In genomic region chr5:139806726-139807646, GRCh38 we compare ENCODE assay signal across 29 cellular contexts. TPM values are rescaled to one million over a fixed set of nuclear protein-coding genes. Genes with fewer than 3 reads are reported as not detected.
DNase-seq lines count a peak whose midpoint lies in the region; ATAC-seq and TF ChIP-seq lines count a peak whose summit lies in the region.
"Had no signal": no experiment of that assay in that cellular context is flagged by ENCODE, and none has a peak within 500 bp of the region (broad histone marks: within the 10 kb centered on the region; RNA-seq: fewer than 3 reads in every experiment).

No MANE protein-coding gene starts in this region.

- intact Hi-C loops in left ventricle myocardium inferior (cut with micrococcal nuclease): no loop called here
- intact Hi-C loops in upper lobe of right lung (cut with DNase I): no loop called here

- no peak for TF ChIP-seq CTCF in left ventricle myocardium inferior (IDR thresholded peaks at IDR 0.05; ENCODE audit: borderline replicate concordance)
- no peak for TF ChIP-seq CTCF in right atrium auricular region (IDR thresholded peaks at IDR 0.05)
- no peak for TF ChIP-seq CTCF in upper lobe of right lung (IDR thresholded peaks at IDR 0.05)

- peaks cover 59% of the 10 kb centered on the region for H3K27me3 ChIP-seq in left ventricle myocardium inferior (ENCODE audit: low read depth)
- H3K27me3 ChIP-seq in right atrium auricular region: no peaks in the 10 kb centered on the region
- H3K27me3 ChIP-seq in upper lobe of right lung: peaks cover 22% of the 10 kb centered on the region
- H3K27me3 ChIP-seq: colonic mucosa, vagina had no signal

- DNase-seq in left ventricle myocardium inferior (peak; percentile 3), right atrium auricular region (ENCODE audit: low spot score) (no peak), caudate nucleus (lab: John Stamatoyannopoulos, UW) (peak in 47 of 61 donors; percentile 13 to 82 (median 44)), midbrain (lab: John Stamatoyannopoulos, UW) (peak; percentile 69), upper lobe of right lung (peak; percentile 47), NCI-H446 treated with DMSO at 0.1 percent for 48 hours (lab: John Stamatoyannopoulos, UW) (no peak), activated gamma-delta T cell (lab: John Stamatoyannopoulos, UW) (no peak)
- DNase-seq: activated CD4-positive, alpha-beta T cell treated with anti-CD3 and anti-CD28 coated beads for 36 hours; activated CD8-positive, alpha-beta T cell treated with anti-CD3 and anti-CD28 coated beads, Interleukin-2, amount 10 ng/mL, durations not matched to agents 7 days and 5 days; amniotic stem cell; CD8-positive, alpha-beta T cell; colonic mucosa; effector CD8-positive, alpha-beta T cell; EL; MM.1S; naive B cell; NCI-H1105 treated with DMSO at 0.1 percent for 48 hours; NCI-H2029; NCI-H524 treated with DMSO at 0.1 percent for 48 hours; PC-3; SHP77; stimulated activated naive CD4-positive, alpha-beta T cell treated with Interleukin-2 at 50 U/mL for 16 hours; T-helper 9 cell had no signal

- H3K4me3 ChIP-seq in left ventricle myocardium inferior (no peak overlapping the region), right atrium auricular region (no peak overlapping the region), upper lobe of right lung (no peak overlapping the region)
- H3K4me3 ChIP-seq: colonic mucosa, GM12878, vagina had no signal

- H3K27ac ChIP-seq in left ventricle myocardium inferior (replicated peaks): no peak overlapping the region
- H3K27ac ChIP-seq in right atrium auricular region: no peak overlapping the region
- H3K27ac ChIP-seq in caudate nucleus (ENCODE audit: low read depth, low read length): no peak overlapping the region
- no peak overlapping the region for H3K27ac ChIP-seq in upper lobe of right lung
- H3K27ac ChIP-seq: colonic mucosa, KMS-11, vagina, VCaP had no signal

- ATAC-seq in upper lobe of right lung (no peak), GM19324 (IDR thresholded peaks at IDR 0.05; ENCODE audit: low FRiP score, unreplicated experiment) (no peak)
- ATAC-seq: activated CD4-positive, alpha-beta T cell treated with anti-CD3 and anti-CD28 coated beads for 36 hours; activated CD8-positive, alpha-beta T cell treated with anti-CD3 and anti-CD28 coated beads, Interleukin-2, amount 10 ng/mL, durations not matched to agents 7 days and 5 days; CD8-positive, alpha-beta T cell; GM12878; HCT116; PC-3 had no signal

- H3K36me3 ChIP-seq in left ventricle myocardium inferior: no peaks in the 10 kb centered on the region
- H3K36me3 ChIP-seq in right atrium auricular region: no peaks in the 10 kb centered on the region
- H3K36me3 ChIP-seq in upper lobe of right lung: no peaks in the 10 kb centered on the region
- H3K36me3 ChIP-seq: colonic mucosa, vagina had no signal

- no peaks in the 10 kb centered on the region for H3K4me1 ChIP-seq in left ventricle myocardium inferior
- H3K4me1 ChIP-seq in right atrium auricular region: no peaks in the 10 kb centered on the region
- no peaks in the 10 kb centered on the region for H3K4me1 ChIP-seq in upper lobe of right lung
- H3K4me1 ChIP-seq: colonic mucosa, vagina had no signal

- H3K9me3 ChIP-seq in left ventricle myocardium inferior (replicated peaks): no peaks in the 10 kb centered on the region
- no peaks in the 10 kb centered on the region for H3K9me3 ChIP-seq in right atrium auricular region
- no peaks in the 10 kb centered on the region for H3K9me3 ChIP-seq in upper lobe of right lung
- H3K9me3 ChIP-seq: colonic mucosa, vagina had no signal

RNA-seq across cellular contexts. Expression of gene PSD2, which starts 11.4 kb away (rescaled TPM):
- total RNA-seq in left ventricle myocardium inferior: not detected
- total RNA-seq in right atrium auricular region: under 1 TPM; 0.12 to 0.19 TPM
- not detected for total RNA-seq in upper lobe of right lung
- total RNA-seq: activated CD4-positive, alpha-beta T cell treated with anti-CD3 and anti-CD28 coated beads for 36 hours; activated CD8-positive, alpha-beta T cell treated with anti-CD3 and anti-CD28 coated beads, Interleukin-2, amount 10 ng/mL, durations not matched to agents 7 days and 5 days; GM12878; PC-3 had no signal

Comparison
In these comparisons a context has a peak if more than half of its experiments do, and no peak if none do; other contexts are left out.
1. DNase-seq: peak in left ventricle myocardium inferior (single experiment), caudate nucleus (47 of 61), midbrain (single experiment) and upper lobe of right lung (single experiment); none in right atrium auricular region (single experiment), NCI-H446 treated with DMSO at 0.1 percent for 48 hours (single experiment) and activated gamma-delta T cell (single experiment).